30 cellular contexts compared by ENCODE assay signal in genomic region chr14:91273885-91274273, GRCh38.
"Had no signal": no experiment of that assay in that cellular context is flagged by ENCODE, and none has a peak within 500 bp of the region (broad histone marks: within the 10 kb centered on the region; RNA-seq: fewer than 3 reads in every experiment).

No MANE protein-coding gene starts in this region.

- H3K27ac Mint-ChIP-seq: activated B cell treated with CpG ODN at 0.5 μM for 24 hours; activated T-cell treated with anti-CD3 and anti-CD28 coated beads, Interleukin-2, amount 50 U/mL, for 72 hours; nephron; stimulated activated naive CD8-positive, alpha-beta T cell treated with anti-CD3 and anti-CD28 coated beads, Interleukin-15, Interleukin-2, amounts not matched to agents 100 ng/mL and 50 ng/mL, for 24 hours; type B pancreatic cell had no signal

- H3K4me1 ChIP-seq: body of pancreas, pancreas had no signal

- H3K27me3 Mint-ChIP-seq: activated B cell treated with CpG ODN at 0.5 μM for 24 hours; stimulated activated naive CD8-positive, alpha-beta T cell treated with anti-CD3 and anti-CD28 coated beads, Interleukin-15, Interleukin-2, amounts not matched to agents 100 ng/mL and 50 ng/mL, for 24 hours; type B pancreatic cell had no signal

- H3K4me3 ChIP-seq: adrenal gland, body of pancreas, esophagus squamous epithelium, heart right ventricle, pancreas, prostate gland, skin epidermis, thoracic aorta had no signal

- H3K4me1 Mint-ChIP-seq: activated B cell treated with CpG ODN at 0.5 μM for 24 hours had no signal

- H3K36me3 ChIP-seq: adrenal gland, prostate gland, thoracic aorta had no signal

- H3K27ac ChIP-seq: adrenal gland, body of pancreas, epithelial cell of prostate, esophagus squamous epithelium, heart right ventricle, pancreas, prostate gland, skin epidermis, thoracic aorta had no signal

- DNase-seq: activated B cell treated with CpG ODN at 0.5 μM for 24 hours; activated CD4-positive, alpha-beta T cell treated with anti-CD3 and anti-CD28 coated beads, Interleukin-2, amount 50 U/mL, for 4 hours; activated naive CD4-positive, alpha-beta T cell; activated T-cell treated with anti-CD3 and anti-CD28 coated beads, Interleukin-2, amount 50 U/mL, for 72 hours; adrenal gland; aorta; body of pancreas; dermis blood vessel endothelial cell; effector CD4-positive, alpha-beta T cell; esophagus squamous epithelium; foreskin melanocyte; heart right ventricle; kidney glomerular epithelial cell; nucleus accumbens; retina; stimulated activated CD4-positive, alpha-beta T cell treated with anti-CD3 and anti-CD28 coated beads, Interleukin-12 subunit alpha, Interleukin-12 subunit beta, amount 100 ng/mL, for 4 hours; stimulated activated CD4-positive, alpha-beta T cell treated with anti-CD3 and anti-CD28 coated beads, Interleukin-4, amount 100 ng/mL, for 1 hour; T-helper 1 cell had no signal

- H3K9me3 Mint-ChIP-seq: activated B cell treated with CpG ODN at 0.5 μM for 24 hours; activated naive CD4-positive, alpha-beta T cell treated with anti-CD3 and anti-CD28 coated beads, Interleukin-2, amount 50 U/mL, for 72 hours; activated T-cell treated with anti-CD3 and anti-CD28 coated beads, Interleukin-2, amount 50 U/mL, for 72 hours; nephron; stimulated activated naive CD8-positive, alpha-beta T cell treated with anti-CD3 and anti-CD28 coated beads, Interleukin-15, Interleukin-2, amounts not matched to agents 100 ng/mL and 50 ng/mL, for 24 hours; T-helper 2 cell treated with Interferon-gamma antibody and Interleukin-4, amounts not matched to agents 5 μg/mL and 100 μg/mL, for 36 hours; type B pancreatic cell had no signal

- ATAC-seq: activated naive CD4-positive, alpha-beta T cell treated with anti-CD3 and anti-CD28 coated beads, Interleukin-2, amount 50 U/mL, for 72 hours; activated T-cell treated with anti-CD3 and anti-CD28 coated beads, Interleukin-2, amount 50 U/mL, for 72 hours; body of pancreas; heart right ventricle; left lobe of liver; pancreas; sciatic nerve had no signal

- H3K27me3 ChIP-seq: adrenal gland, body of pancreas, esophagus squamous epithelium, heart right ventricle, pancreas had no signal

- H3K4me3 Mint-ChIP-seq: activated B cell treated with CpG ODN at 0.5 μM for 24 hours; activated T-cell treated with anti-CD3 and anti-CD28 coated beads, Interleukin-2, amount 50 U/mL, for 72 hours; nephron; stimulated activated naive CD8-positive, alpha-beta T cell treated with anti-CD3 and anti-CD28 coated beads, Interleukin-15, Interleukin-2, amounts not matched to agents 100 ng/mL and 50 ng/mL, for 24 hours; T-helper 2 cell treated with Interferon-gamma antibody and Interleukin-4, amounts not matched to agents 5 μg/mL and 100 μg/mL, for 36 hours; type B pancreatic cell had no signal

- H3K9me3 ChIP-seq: adrenal gland, body of pancreas, esophagus squamous epithelium, heart right ventricle, pancreas, prostate gland, thoracic aorta had no signal
